In genomic region chr7:88219781-88220747, GRCh38 we compare ENCODE assay signal across 8 cellular contexts. TPM values are rescaled to one million over a fixed set of nuclear protein-coding genes. Genes with fewer than 3 reads are reported as not detected.
A peak's percentile ranks its signal among the peaks of the same experiment; 100 is the strongest.
DNase-seq lines count a peak whose midpoint lies in the region; ATAC-seq and TF ChIP-seq lines count a peak whose summit lies in the region.

Gene SRI, minus strand, starts transcription at chr7:88220038. Its CDS starts 12 bp downstream, at chr7:88220026.

- intact Hi-C loops in activated CD4-positive, alpha-beta T cell treated with anti-CD3 and anti-CD28 coated beads for 36 hours (cut with DNase I, micrococcal nuclease), result loop anchor here (1.0 to 5.0 kb wide), 5 partner anchors 285 to 873 kb away; partner anchors contain the start of genes DBF4 (in 2 of the 2), SLC25A40 (in 2 of the 2), ADAM22 (in 1 of the 2) and CROT (in 1 of the 2)
- intact Hi-C loops in left colon (cut with DNase I, micrococcal nuclease), result no loop called here

- H3K27me3 ChIP-seq in BE2C, result no peaks in the 10 kb centered on the region

- H3K4me3 ChIP-seq in BE2C (ENCODE audit: low read depth, low read length) (peak within 1 kb of the TSS; percentile 83), choroid plexus epithelial cell (ENCODE audit: low read depth, low read length) (peak within 1 kb of the TSS; percentile 91)

- H3K4me1 ChIP-seq in BE2C, result no peaks in the 10 kb centered on the region

- H3K9me3 ChIP-seq in BE2C, result no peaks in the 10 kb centered on the region

- H3K36me3 ChIP-seq in BE2C, result peaks cover 16% of the 10 kb centered on the region

- H3K27ac Mint-ChIP-seq in activated CD4-positive, alpha-beta T cell treated with anti-CD3 and anti-CD28 coated beads for 36 hours, result peak within 1 kb of the TSS; percentile 95

- peak within 1 kb of the TSS; percentile 95 for H3K4me3 Mint-ChIP-seq in activated CD4-positive, alpha-beta T cell treated with anti-CD3 and anti-CD28 coated beads for 36 hours

- H3K27me3 Mint-ChIP-seq in activated CD4-positive, alpha-beta T cell treated with anti-CD3 and anti-CD28 coated beads for 36 hours, result no peaks in the 10 kb centered on the region

- H3K36me3 Mint-ChIP-seq in activated CD4-positive, alpha-beta T cell treated with anti-CD3 and anti-CD28 coated beads for 36 hours (ENCODE audit: low read depth), result peaks cover 24% of the 10 kb centered on the region

- POLR2A ChIA-PET in activated CD4-positive, alpha-beta T cell treated with anti-CD3 and anti-CD28 coated beads for 36 hours (lab: Charles Lee), result no interaction called here

- peak; percentile 93 for DNase-seq in BE2C
- peak; percentile 78 for DNase-seq in NCI-H460 (ENCODE audit: extremely low read depth, low read depth)
- peak; percentile 94 for DNase-seq in activated CD4-positive, alpha-beta T cell treated with anti-CD3 and anti-CD28 coated beads for 36 hours
- DNase-seq in choroid plexus epithelial cell (ENCODE audit: low read depth), result peak; percentile 80
- peak; percentile 77 to 91 for DNase-seq in left colon
- DNase-seq in stimulated activated CD4-positive, alpha-beta T cell treated with anti-CD3 and anti-CD28 coated beads, Interleukin-1b, Interleukin-23, amount 100 ng/mL, for 48 hours, result peak; percentile 88

- peak; percentile 73 for ATAC-seq in GM19035 (IDR thresholded peaks at IDR 0.05; ENCODE audit: unreplicated experiment)
- peak; percentile 71 for ATAC-seq in HG03342 (IDR thresholded peaks at IDR 0.05; ENCODE audit: unreplicated experiment)
- peak; percentile 97 for ATAC-seq in activated CD4-positive, alpha-beta T cell treated with anti-CD3 and anti-CD28 coated beads for 36 hours
- ATAC-seq in left colon, result peak; percentile 85

- H3K4me1 Mint-ChIP-seq in activated CD4-positive, alpha-beta T cell treated with anti-CD3 and anti-CD28 coated beads for 36 hours, result peaks cover 24% of the 10 kb centered on the region

- CTCF ChIA-PET in activated CD4-positive, alpha-beta T cell treated with anti-CD3 and anti-CD28 coated beads for 36 hours (lab: Charles Lee), result interaction anchor here (1.0 kb wide), 1 partner anchor 24 kb away, joined by 3 read pairs; no protein-coding TSS in a partner anchor

- H3K9me3 Mint-ChIP-seq in activated CD4-positive, alpha-beta T cell treated with anti-CD3 and anti-CD28 coated beads for 36 hours (ENCODE audit: low read depth), result no peaks in the 10 kb centered on the region

- peak; percentile 46 for TF ChIP-seq CTCF in BE2C (IDR thresholded peaks at IDR 0.05; ENCODE audit: low read depth, low read length)
- peak; percentile 42 for TF ChIP-seq CTCF in choroid plexus epithelial cell (conservative IDR thresholded peaks at IDR 0.05; ENCODE audit: low read depth, low read length)

RNA-seq across cellular contexts. Expression of gene SRI, which starts in this region (rescaled TPM):
- 96.4 TPM for polyA plus RNA-seq in BE2C (2012; ENCODE audit: insufficient read depth, insufficient read length, low read depth)
- 114 and 127 TPM in 2 replicates for total RNA-seq in NCI-H460 (2014; rRNA removed; shearing (Covaris generic))
- 105 and 139 TPM in 2 replicates for polyA plus RNA-seq in NCI-H460 (2014; cell fraction: nucleus; rRNA removed)
- total RNA-seq in activated CD4-positive, alpha-beta T cell treated with anti-CD3 and anti-CD28 coated beads for 36 hours, result 100 to 1,000 TPM; 157 to 193 TPM
- total RNA-seq in left colon, result 1,000 to 10,000 TPM in 1 of 2 donors, 100 to 1,000 TPM in 1; 634 to 1,188 TPM

Comparison
In these comparisons a context has a peak if more than half of its experiments do, and no peak if none do; other contexts are left out.
1. Peak in every context shown above with its lines: DNase-seq, ATAC-seq and H3K4me3 ChIP-seq.
2. intact Hi-C loops: an anchor here in activated CD4-positive, alpha-beta T cell treated with anti-CD3 and anti-CD28 coated beads for 36 hours (1.0 to 5.0 kb wide); none called in left colon.